In the genomic region with DNA sequence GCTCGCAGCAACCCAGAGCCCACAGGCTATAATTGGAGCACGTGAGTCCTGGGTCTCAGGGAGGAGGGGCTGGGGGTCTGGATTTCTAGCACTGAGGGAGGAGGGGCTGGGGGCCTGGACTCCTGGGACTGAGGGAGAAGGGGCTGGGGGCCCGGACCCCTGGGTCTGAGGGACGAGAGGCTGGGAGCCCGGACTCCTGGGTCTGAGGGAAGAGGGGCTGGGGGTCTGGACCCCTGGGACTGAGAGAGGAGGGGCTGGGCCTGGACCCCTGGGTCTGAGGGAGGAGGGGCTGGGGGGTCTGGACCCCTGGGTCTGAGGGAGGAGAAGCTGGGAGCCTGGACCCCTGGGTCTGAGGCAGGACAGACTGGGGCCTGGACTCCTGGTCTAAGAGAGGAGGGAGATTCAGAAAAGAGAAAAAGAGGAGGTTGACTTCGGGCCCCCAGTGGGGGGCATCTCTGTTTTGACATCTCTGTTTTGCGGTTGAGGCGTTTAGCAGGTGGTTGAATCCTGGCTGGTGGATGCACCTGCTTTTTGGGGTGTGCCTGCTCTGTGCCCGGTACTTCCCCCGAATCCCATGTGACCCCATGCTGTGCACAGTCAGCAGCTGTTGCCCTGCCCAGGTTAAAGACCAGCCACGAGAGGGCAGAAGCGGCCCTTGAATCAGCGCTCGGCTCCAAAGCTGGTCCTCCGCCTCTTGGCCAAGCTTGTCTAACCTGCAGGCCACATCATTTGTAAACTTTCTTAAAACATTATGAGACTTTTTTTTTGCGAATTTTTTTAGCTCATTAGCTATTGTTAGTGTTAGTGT, we compare ENCODE assay signal across 9 cellular contexts. TPM values are rescaled to one million over a fixed set of nuclear protein-coding genes. Genes with fewer than 3 reads are reported as not detected.
DNase-seq lines count a peak whose midpoint lies in the region; ATAC-seq and TF ChIP-seq lines count a peak whose summit lies in the region.
"Had no signal": no experiment of that assay in that cellular context is flagged by ENCODE, and none has a peak within 500 bp of the region (broad histone marks: within the 10 kb centered on the region; RNA-seq: fewer than 3 reads in every experiment).

No MANE protein-coding gene starts in this region.

- no peaks in the 10 kb centered on the region for H3K36me3 ChIP-seq in CD8-positive, alpha-beta T cell (ENCODE audit: insufficient read depth, low read length)
- H3K36me3 ChIP-seq in mucosa of descending colon (ENCODE audit: low read depth), result peaks cover 3% of the 10 kb centered on the region

- intact Hi-C loops in CD8-positive, alpha-beta T cell (cut with DNase I, micrococcal nuclease), result loop anchor here in 1 of 2 experiments (1.0 kb wide), 1 partner anchor 116 kb away; no protein-coding TSS in a partner anchor
- intact Hi-C loops in mucosa of descending colon (cut with DNase I, micrococcal nuclease), result loop anchor here in 1 of 2 donors (10.0 kb wide), 1 partner anchor 79 kb away; no protein-coding TSS in a partner anchor

- peaks cover 11% of the 10 kb centered on the region for H3K4me1 ChIP-seq in CD8-positive, alpha-beta T cell (ENCODE audit: insufficient read depth, low read length)
- H3K4me1 ChIP-seq in mucosa of descending colon (ENCODE audit: low read depth), result no peaks in the 10 kb centered on the region

- H3K27me3 ChIP-seq in CD8-positive, alpha-beta T cell (ENCODE audit: insufficient read depth, low read length), result no peaks in the 10 kb centered on the region

- H3K27me3 Mint-ChIP-seq in CD8-positive, alpha-beta T cell (ENCODE audit: low read depth), result peaks cover 3% of the 10 kb centered on the region
- no peaks in the 10 kb centered on the region for H3K27me3 Mint-ChIP-seq in activated CD4-positive, alpha-beta T cell treated with anti-CD3 and anti-CD28 coated beads, Interleukin-2, amount 10 ng/mL, durations not matched to agents 7 days and 5 days
- H3K27me3 Mint-ChIP-seq in stimulated activated memory B cell treated with anti-CD40 and anti-IgM and Interleukin-4, amounts not matched to agents 10 μg/mL and 1 μg/mL and 100 μg/mL, for 72 hours, result peaks cover 8% of the 10 kb centered on the region

- H3K9me3 Mint-ChIP-seq in CD8-positive, alpha-beta T cell, result no peaks in the 10 kb centered on the region
- H3K9me3 Mint-ChIP-seq in activated CD4-positive, alpha-beta T cell treated with anti-CD3 and anti-CD28 coated beads, Interleukin-2, amount 10 ng/mL, durations not matched to agents 7 days and 5 days, result no peaks in the 10 kb centered on the region
- H3K9me3 Mint-ChIP-seq in stimulated activated memory B cell treated with anti-CD40 and anti-IgM and Interleukin-4, amounts not matched to agents 10 μg/mL and 1 μg/mL and 100 μg/mL, for 72 hours, result no peaks in the 10 kb centered on the region

- H3K4me3 Mint-ChIP-seq in CD8-positive, alpha-beta T cell, result no peak overlapping the region
- no peak overlapping the region for H3K4me3 Mint-ChIP-seq in activated CD4-positive, alpha-beta T cell treated with anti-CD3 and anti-CD28 coated beads, Interleukin-2, amount 10 ng/mL, durations not matched to agents 7 days and 5 days
- no peak overlapping the region for H3K4me3 Mint-ChIP-seq in stimulated activated memory B cell treated with anti-CD40 and anti-IgM and Interleukin-4, amounts not matched to agents 10 μg/mL and 1 μg/mL and 100 μg/mL, for 72 hours

- CTCF ChIA-PET in CD8-positive, alpha-beta T cell (lab: Charles Lee), result interaction anchor here (0.6 to 2.3 kb wide), 8 partner anchors 9 to 190 kb away, joined by 3 to 8 read pairs (median 4); no protein-coding TSS in a partner anchor
- CTCF ChIA-PET in activated CD4-positive, alpha-beta T cell treated with anti-CD3 and anti-CD28 coated beads, Interleukin-2, amount 10 ng/mL, durations not matched to agents 7 days and 5 days (lab: Charles Lee), result interaction anchor here (0.7 to 1.3 kb wide), 8 partner anchors 10 to 595 kb away, joined by 3 to 8 read pairs (median 3); a partner anchor contains a TSS

- POLR2A ChIA-PET in CD8-positive, alpha-beta T cell (lab: Charles Lee), result interaction anchor here (1.1 kb wide), 1 partner anchor 13 kb away, joined by 3 read pairs; no protein-coding TSS in a partner anchor
- POLR2A ChIA-PET in activated CD4-positive, alpha-beta T cell treated with anti-CD3 and anti-CD28 coated beads, Interleukin-2, amount 10 ng/mL, durations not matched to agents 7 days and 5 days (lab: Charles Lee), result no interaction called here

- ATAC-seq in CD8-positive, alpha-beta T cell, result peak; percentile 95
- ATAC-seq in GM21367 (IDR thresholded peaks at IDR 0.05; ENCODE audit: unreplicated experiment) (peak; percentile 77), mucosa of descending colon (peak; percentile 93)
- peak; percentile 97 for ATAC-seq in stimulated activated memory B cell treated with anti-CD40 and anti-IgM and Interleukin-4, amounts not matched to agents 10 μg/mL and 1 μg/mL and 100 μg/mL, for 72 hours

- peak; percentile 42 to 75 (median 62) for DNase-seq in CD8-positive, alpha-beta T cell
- peak; percentile 76 for DNase-seq in activated CD4-positive, alpha-beta T cell treated with anti-CD3 and anti-CD28 coated beads, Interleukin-2, amount 10 ng/mL, durations not matched to agents 7 days and 5 days
- peak; percentile 56 for DNase-seq in effector CD4-positive, alpha-beta T cell
- DNase-seq in mucosa of descending colon, result peak; percentile 81 to 90 (median 86)
- no peak for DNase-seq in cerebellar cortex (ENCODE audit: low spot score)

- no peak overlapping the region for H3K4me3 ChIP-seq in CD8-positive, alpha-beta T cell (ENCODE audit: low read depth, low read length)
- no peak overlapping the region for H3K4me3 ChIP-seq in mucosa of descending colon
- H3K4me3 ChIP-seq: SK-N-MC had no signal

- peaks cover 9% of the 10 kb centered on the region for H3K4me1 Mint-ChIP-seq in CD8-positive, alpha-beta T cell (ENCODE audit: low read depth)
- H3K4me1 Mint-ChIP-seq in activated CD4-positive, alpha-beta T cell treated with anti-CD3 and anti-CD28 coated beads, Interleukin-2, amount 10 ng/mL, durations not matched to agents 7 days and 5 days, result peaks cover 6% of the 10 kb centered on the region
- H3K4me1 Mint-ChIP-seq in stimulated activated memory B cell treated with anti-CD40 and anti-IgM and Interleukin-4, amounts not matched to agents 10 μg/mL and 1 μg/mL and 100 μg/mL, for 72 hours, result peaks cover 20% of the 10 kb centered on the region

- no peak overlapping the region for H3K27ac Mint-ChIP-seq in CD8-positive, alpha-beta T cell
- H3K27ac Mint-ChIP-seq in activated CD4-positive, alpha-beta T cell treated with anti-CD3 and anti-CD28 coated beads, Interleukin-2, amount 10 ng/mL, durations not matched to agents 7 days and 5 days, result no peak overlapping the region
- H3K27ac Mint-ChIP-seq in stimulated activated memory B cell treated with anti-CD40 and anti-IgM and Interleukin-4, amounts not matched to agents 10 μg/mL and 1 μg/mL and 100 μg/mL, for 72 hours, result no peak overlapping the region

- no peak overlapping the region for H3K27ac ChIP-seq in CD8-positive, alpha-beta T cell (ENCODE audit: low read depth, low read length)
- H3K27ac ChIP-seq: SK-N-MC had no signal

- H3K9me3 ChIP-seq in CD8-positive, alpha-beta T cell (ENCODE audit: low read length), result no peaks in the 10 kb centered on the region
- no peaks in the 10 kb centered on the region for H3K9me3 ChIP-seq in mucosa of descending colon

- H3K36me3 Mint-ChIP-seq in CD8-positive, alpha-beta T cell, result peaks cover 7% of the 10 kb centered on the region
- H3K36me3 Mint-ChIP-seq in activated CD4-positive, alpha-beta T cell treated with anti-CD3 and anti-CD28 coated beads, Interleukin-2, amount 10 ng/mL, durations not matched to agents 7 days and 5 days (ENCODE audit: low read depth), result peaks cover 1% of the 10 kb centered on the region
- H3K36me3 Mint-ChIP-seq in stimulated activated memory B cell treated with anti-CD40 and anti-IgM and Interleukin-4, amounts not matched to agents 10 μg/mL and 1 μg/mL and 100 μg/mL, for 72 hours, result no peaks in the 10 kb centered on the region

- peak; percentile 19 for TF ChIP-seq CTCF in CD8-positive, alpha-beta T cell (IDR thresholded peaks at IDR 0.05)
- TF ChIP-seq CTCF in LNCAP (IDR thresholded peaks at IDR 0.05) (peak; percentile 44), mucosa of descending colon (IDR thresholded peaks at IDR 0.05) (no peak)

RNA-seq across cellular contexts. Expression of a gene that starts 10.5 kb away (rescaled TPM):
- 1 to 10 TPM in 1 of 2 experiments, under 1 TPM in 1; 0.95 to 1.1 TPM for total RNA-seq in CD8-positive, alpha-beta T cell
- total RNA-seq in activated CD4-positive, alpha-beta T cell treated with anti-CD3 and anti-CD28 coated beads, Interleukin-2, amount 10 ng/mL, durations not matched to agents 7 days and 5 days, result 1 to 10 TPM; 1.9 TPM
- 10 to 100 TPM; 23.8 to 39.8 (median 26.7) TPM for total RNA-seq in mucosa of descending colon

RNA-seq across cellular contexts. Expression of a gene that starts 17.1 kb away (rescaled TPM):
- total RNA-seq in CD8-positive, alpha-beta T cell, result under 1 TPM; 0.25 to 0.81 TPM
- under 1 TPM in 1 of 2 experiments, not detected in 1; 0.23 TPM for total RNA-seq in activated CD4-positive, alpha-beta T cell treated with anti-CD3 and anti-CD28 coated beads, Interleukin-2, amount 10 ng/mL, durations not matched to agents 7 days and 5 days
- total RNA-seq in mucosa of descending colon, result 1 to 10 TPM; 5.8 to 8.0 (median 6.9) TPM

RNA-seq across cellular contexts. Expression of a gene that starts 40.8 kb away (rescaled TPM):
- total RNA-seq in CD8-positive, alpha-beta T cell, result not detected
- total RNA-seq in activated CD4-positive, alpha-beta T cell treated with anti-CD3 and anti-CD28 coated beads, Interleukin-2, amount 10 ng/mL, durations not matched to agents 7 days and 5 days, result not detected
- total RNA-seq in mucosa of descending colon, result not detected

RNA-seq across cellular contexts. Expression of a gene that starts 44.8 kb away (rescaled TPM):
- not detected for total RNA-seq in CD8-positive, alpha-beta T cell
- not detected for total RNA-seq in activated CD4-positive, alpha-beta T cell treated with anti-CD3 and anti-CD28 coated beads, Interleukin-2, amount 10 ng/mL, durations not matched to agents 7 days and 5 days
- under 1 TPM in 1 of 3 donors, not detected in 2; 0.17 TPM for total RNA-seq in mucosa of descending colon

Comparison
In these comparisons a context has a peak if more than half of its experiments do, and no peak if none do; other contexts are left out.
1. RNA of a gene that starts 10.5 kb away (total RNA-seq): 23.8 to 39.8 TPM in mucosa of descending colon; 1.9 TPM in activated CD4-positive, alpha-beta T cell treated with anti-CD3 and anti-CD28 coated beads, Interleukin-2, amount 10 ng/mL, durations not matched to agents 7 days and 5 days and 0.95 to 1.1 TPM in CD8-positive, alpha-beta T cell; every median in the first group is over 4 times any median in the second.
2. Peak in every context shown above with its lines, with median percentiles within 50 percentile points of each other: ATAC-seq.